Comparison of ENCODE assay signal across 15 cellular contexts in the genomic region with DNA sequence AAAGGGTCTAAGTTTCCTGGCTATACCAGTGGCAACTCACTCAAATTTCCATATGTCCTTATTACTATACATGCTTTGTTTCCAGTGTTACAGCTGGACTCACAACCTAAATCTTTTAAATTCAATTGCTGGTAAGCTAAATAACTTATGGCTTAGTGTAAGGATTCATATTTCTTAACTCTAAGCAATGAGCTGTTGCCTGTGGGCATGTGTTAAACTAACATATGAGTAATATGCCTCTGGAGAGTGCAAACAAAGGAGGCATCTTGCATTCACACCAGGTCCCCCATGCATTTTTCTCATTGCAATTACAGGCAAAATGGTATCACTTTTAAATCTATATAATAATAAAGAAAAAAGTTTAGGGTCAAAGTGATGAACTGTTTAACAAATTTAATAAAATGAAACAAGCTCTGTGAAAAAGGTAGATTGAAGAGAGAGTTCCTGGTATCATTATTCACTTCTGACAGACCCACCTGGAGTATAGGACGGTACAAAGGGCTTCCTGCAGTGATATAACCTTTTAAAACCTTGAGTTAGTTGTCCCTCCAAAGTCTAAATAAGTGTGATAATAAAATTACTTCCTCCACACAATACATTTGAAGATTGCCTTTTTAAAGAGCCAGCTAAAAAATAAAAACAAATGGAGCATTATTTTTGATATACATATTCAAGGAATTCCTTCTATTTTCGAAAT. TPM values are rescaled to one million over a fixed set of nuclear protein-coding genes. Genes with fewer than 3 reads are reported as not detected.
A peak's percentile ranks its signal among the peaks of the same experiment; 100 is the strongest.
DNase-seq lines count a peak whose midpoint lies in the region.
"Had no signal": no experiment of that assay in that cellular context is flagged by ENCODE, and none has a peak within 500 bp of the region (broad histone marks: within the 10 kb centered on the region; RNA-seq: fewer than 3 reads in every experiment).

No MANE protein-coding gene starts in this region.

- peak; percentile 26 for DNase-seq in NCI-H510A treated with DMSO at 0.1 percent for 48 hours (lab: John Stamatoyannopoulos, UW)
- no peak for DNase-seq in NCI-H510A (lab: John Stamatoyannopoulos, UW)
- DNase-seq in SK-MEL-5 (ENCODE audit: low read depth, low spot score): peak; percentile 8
- peak; percentile 76 for DNase-seq in fibroblast of peridontal ligament (ENCODE audit: extremely low read depth)
- peak; percentile 28 for DNase-seq in smooth muscle cell of the brain vasculature (ENCODE audit: low read depth, low spot score)
- no peak for DNase-seq in NCI-H1092 treated with DMSO at 0.1 percent for 48 hours (lab: John Stamatoyannopoulos, UW)
- no peak for DNase-seq in GF-D8 (lab: John Stamatoyannopoulos, UW)
- no peak for DNase-seq in SKM-1 (lab: John Stamatoyannopoulos, UW; ENCODE audit: unreplicated experiment)
- DNase-seq: activated CD4-positive, alpha-beta T cell treated with anti-CD3 and anti-CD28 coated beads, Interleukin-2, amount 50 U/mL, for 4 hours; Karpas-422; mucosa of descending colon; posterior cingulate gyrus; T-helper 9 cell had no signal

- in situ Hi-C loops in SK-MEL-5 (cut with HindIII; ENCODE audit: low pct_unique_long_range_greater_than_20kb, low sequenced_read_pairs): no loop called here

RNA-seq across cellular contexts. Expression of gene HMGCLL1, which starts 57.6 kb away (rescaled TPM):
- total RNA-seq in SK-MEL-5 (2014; rRNA removed; shearing (Covaris generic)): not detected in 2 replicates
- not detected in 2 replicates for polyA plus RNA-seq in SK-MEL-5 (2015; cell fraction: cytosol; rRNA removed)
- not detected in 2 replicates for polyA plus RNA-seq in SK-MEL-5 (2015; cell fraction: nucleus; rRNA removed)
- total RNA-seq: activated T-helper 2 cell treated with anti-CD3 and anti-CD28 coated beads, Interferon-gamma antibody, Interleukin-2, Interleukin-4, amounts not matched to agents 10 μg/mL and 5 μg/mL and 100 μg/mL, durations not matched to agents 14 hours and 24 hours and 36 hours; endothelial cell of umbilical vein had no signal
- polyA plus RNA-seq: endothelial cell of umbilical vein had no signal

Comparison
In these comparisons a context has a peak if more than half of its experiments do, and no peak if none do; other contexts are left out.
1. DNase-seq: peak in NCI-H510A treated with DMSO at 0.1 percent for 48 hours (single experiment), SK-MEL-5 (single experiment), fibroblast of peridontal ligament (single experiment) and smooth muscle cell of the brain vasculature (single experiment); none in NCI-H510A (single experiment), NCI-H1092 treated with DMSO at 0.1 percent for 48 hours (single experiment), GF-D8 (single experiment) and SKM-1 (single experiment).